In genomic region chr4:185305979-185306442, GRCh38 we compare ENCODE assay signal across 8 cellular contexts.
DNase-seq lines count a peak whose midpoint lies in the region; ATAC-seq and TF ChIP-seq lines count a peak whose summit lies in the region.

No MANE protein-coding gene starts in this region.

- H3K4me3 ChIP-seq in GM23338 (no peak overlapping the region), PC-9 (no peak overlapping the region)

- H2AFZ ChIP-seq in GM23338 = no peak overlapping the region
- H2AFZ ChIP-seq in PC-9 = no peak overlapping the region

- ATAC-seq in GM23338 = peak; percentile 72
- no peak for ATAC-seq in effector memory CD8-positive, alpha-beta T cell (replicated peaks)

- H3K27ac Mint-ChIP-seq in GM23338 = peak overlapping the region; percentile 41
- H3K27ac Mint-ChIP-seq in effector memory CD8-positive, alpha-beta T cell = no peak overlapping the region

- H3K9me2 ChIP-seq in GM23338 (ENCODE audit: insufficient read depth) = no peaks in the 10 kb centered on the region
- H3K9me2 ChIP-seq in PC-9 (ENCODE audit: insufficient read depth) = no peaks in the 10 kb centered on the region

- 0 out of 2 replicates have a peak, but pooled peaks cover 2% of the 10 kb centered on the region for H3F3A ChIP-seq in GM23338 (replicated peaks; ENCODE audit: low read depth)
- H3F3A ChIP-seq in PC-9 (ENCODE audit: insufficient read depth, low read depth) = peaks cover 3% of the 10 kb centered on the region; the same call in 1 of the 2 replicates

- peak overlapping the region; percentile 8 for H3K4me2 ChIP-seq in GM23338
- 0 out of 2 replicates have a peak overlapping the region, but pooled peaks have one; percentile 37 for H3K4me2 ChIP-seq in PC-9

- no peak overlapping the region for H3K4me3 Mint-ChIP-seq in GM23338
- H3K4me3 Mint-ChIP-seq in effector memory CD8-positive, alpha-beta T cell = no peak overlapping the region

- no peaks in the 10 kb centered on the region for H3K9me3 Mint-ChIP-seq in GM23338
- H3K9me3 Mint-ChIP-seq in effector memory CD8-positive, alpha-beta T cell = no peaks in the 10 kb centered on the region

- H3K27me3 Mint-ChIP-seq in GM23338 (ENCODE audit: insufficient read depth, low read depth, poor library complexity) = peaks cover 1% of the 10 kb centered on the region
- H3K27me3 Mint-ChIP-seq in effector memory CD8-positive, alpha-beta T cell = no peaks in the 10 kb centered on the region

- POLR2A ChIA-PET in PC-9 (lab: Charles Lee; ENCODE audit: unreplicated experiment) = interaction anchor here (0.6 to 0.9 kb wide), 3 partner anchors 13 to 957 kb away, joined by 3 to 9 read pairs (median 4); partner anchors contain the start of gene ANKRD37

- H3K4me1 ChIP-seq in GM23338 (ENCODE audit: insufficient read depth) = peaks cover 30% of the 10 kb centered on the region
- peaks cover 15% of the 10 kb centered on the region for H3K4me1 ChIP-seq in PC-9 (replicated peaks; ENCODE audit: insufficient read depth)

- H3K79me2 ChIP-seq in GM23338 (replicated peaks; ENCODE audit: insufficient read depth) = no peaks in the 10 kb centered on the region
- no peaks in the 10 kb centered on the region for H3K79me2 ChIP-seq in PC-9 (ENCODE audit: low read depth)

- CTCF ChIA-PET in PC-9 (lab: Charles Lee) = interaction anchor here (0.7 to 0.8 kb wide), 3 partner anchors 21 to 732 kb away, joined by 3 read pairs; no protein-coding TSS in a partner anchor

- intact Hi-C loops in PC-9 (cut with micrococcal nuclease; ENCODE audit: unreplicated experiment) = loop anchor here (1.0 to 5.0 kb wide), 4 partner anchors 52 to 165 kb away; partner anchors contain the start of genes ANKRD37, CCDC110 and CFAP97

- H3K36me3 Mint-ChIP-seq in GM23338 (ENCODE audit: low read depth) = peaks cover 3% of the 10 kb centered on the region; the same call in 2 of the 3 replicates
- H3K36me3 Mint-ChIP-seq in effector memory CD8-positive, alpha-beta T cell (ENCODE audit: insufficient read depth) = no peaks in the 10 kb centered on the region

- no peaks in the 10 kb centered on the region for H3K9me3 ChIP-seq in PC-9 (ENCODE audit: insufficient read depth, low read depth)

- H3K27ac ChIP-seq in GM23338 (ENCODE audit: low read depth) (peak overlapping the region; percentile 94), PC-9 (peak overlapping the region; percentile 44)

- H4K20me1 ChIP-seq in GM23338 (replicated peaks; ENCODE audit: insufficient read depth) = no peaks in the 10 kb centered on the region
- no peaks in the 10 kb centered on the region for H4K20me1 ChIP-seq in PC-9 (ENCODE audit: insufficient read depth)

- no TSS peak for BruUV-seq in PC-9 (replicated peaks; lab: Mats Ljungman, UMichigan)

- DNase-seq in GM23338 (ENCODE audit: low spot score) = peak; percentile 85
- DNase-seq in PC-9 = peak; percentile 54 to 91
- DNase-seq in fibroblast of gingiva (ENCODE audit: low read depth) = peak; percentile 78
- DNase-seq in renal cortical epithelial cell (ENCODE audit: low read depth) = peak; percentile 96
- DNase-seq in stimulated activated CD8-positive, alpha-beta memory T cell treated with anti-CD3 and anti-CD28 coated beads, Interleukin-4, amount 100 ng/mL, for 48 hours = no peak
- DNase-seq in NCI-H128 (lab: John Stamatoyannopoulos, UW; ENCODE audit: unreplicated experiment) = no peak
- no peak for DNase-seq in effector memory CD8-positive, alpha-beta T cell
- no peak for DNase-seq in activated T-cell treated with anti-CD3 and anti-CD28 coated beads, Interleukin-2, amount 50 U/mL, for 1 hour

- H3K27me3 ChIP-seq in GM23338 (ENCODE audit: insufficient read depth) (no peaks in the 10 kb centered on the region), PC-9 (ENCODE audit: insufficient read depth, low read depth) (no peaks in the 10 kb centered on the region)

- H3K4me1 Mint-ChIP-seq in GM23338 = peaks cover 34% of the 10 kb centered on the region
- H3K4me1 Mint-ChIP-seq in effector memory CD8-positive, alpha-beta T cell (ENCODE audit: low read depth in 2 of 2) = peaks cover 0 to 4% of the 10 kb centered on the region in 2 donors

- TF ChIP-seq CTCF in GM23338 (conservative IDR thresholded peaks at IDR 0.05; ENCODE audit: low read depth in 2 of 2) = no peak
- TF ChIP-seq CTCF in PC-9 (conservative IDR thresholded peaks at IDR 0.05) = no peak

- H3K36me3 ChIP-seq in GM23338 (ENCODE audit: insufficient read depth) (no peaks in the 10 kb centered on the region), PC-9 (ENCODE audit: low read depth) (no peaks in the 10 kb centered on the region)

TF ChIP-seq in GM23338, 12 proteins besides CTCF, POLR2A, EP300 and RAD21:
- TF ChIP-seq REST (IDR thresholded peaks at IDR 0.05; ENCODE audit: unreplicated experiment) (no peak), ETS1 (IDR thresholded peaks at IDR 0.05) (no peak), NANOG (IDR thresholded peaks at IDR 0.05; ENCODE audit: borderline replicate concordance) (peak; percentile 89), CREB1 (CRISPR knock-in tag; IDR thresholded peaks at IDR 0.05; ENCODE audit: low read depth) (0 out of 2 replicates have a peak, but pooled peaks have one; percentile 4)

Comparison
In these comparisons a context has a peak if more than half of its experiments do, and no peak if none do; other contexts are left out.
1. DNase-seq: peak in GM23338 (single experiment), PC-9 (2 of 2), fibroblast of gingiva (single experiment) and renal cortical epithelial cell (single experiment); none in stimulated activated CD8-positive, alpha-beta memory T cell treated with anti-CD3 and anti-CD28 coated beads, Interleukin-4, amount 100 ng/mL, for 48 hours (single experiment), NCI-H128 (single experiment), effector memory CD8-positive, alpha-beta T cell (0 of 3) and activated T-cell treated with anti-CD3 and anti-CD28 coated beads, Interleukin-2, amount 50 U/mL, for 1 hour (single experiment).